Comparison of ENCODE assay signal across 5 cellular contexts in genomic region chr16:47817048-47817447, GRCh38.
"Had no signal": no experiment of that assay in that cellular context is flagged by ENCODE, and none has a peak within 500 bp of the region (broad histone marks: within the 10 kb centered on the region; RNA-seq: fewer than 3 reads in every experiment).

No MANE protein-coding gene starts in this region.

- H3K4me3 ChIP-seq: GM23248, K562 had no signal

- H3K27ac ChIP-seq: GM23248 had no signal

- DNase-seq: GM23248, H9, HCEC 1CT, IMR-90 had no signal

- H2AFZ ChIP-seq: GM23248 had no signal

- H3K9ac ChIP-seq: GM23248 had no signal
